Comparison of ENCODE assay signal across 10 cellular contexts in genomic region chr12:104673294-104674062, GRCh38.
DNase-seq lines count a peak whose midpoint lies in the region; ATAC-seq and TF ChIP-seq lines count a peak whose summit lies in the region.
"Had no signal": no experiment of that assay in that cellular context is flagged by ENCODE, and none has a peak within 500 bp of the region (broad histone marks: within the 10 kb centered on the region; RNA-seq: fewer than 3 reads in every experiment).

No MANE protein-coding gene starts in this region.

- no peaks in the 10 kb centered on the region for H3K9me2 ChIP-seq in Karpas-422 (replicated peaks; ENCODE audit: insufficient read depth, low read length)

- intact Hi-C loops in heart left ventricle (cut with DNase I): loop anchor here in 4 of 10 donors (5.0 to 10.0 kb wide), 5 partner anchors 181 to 291 kb away; partner anchors contain the start of gene CHST11 (in 3 of the 4)
- intact Hi-C loops in Right ventricle myocardium inferior (cut with DNase I): loop anchor here (2.0 to 10.0 kb wide), 2 partner anchors 75 to 289 kb away; no protein-coding TSS in a partner anchor
- intact Hi-C loops in mammary epithelial cell (cut with micrococcal nuclease): loop anchor here (5.0 kb wide), 1 partner anchor 471 kb away; no protein-coding TSS in a partner anchor
- intact Hi-C loops in uterus (cut with DNase I; ENCODE audit: low total_unique reads): no loop called here

- H4K20me1 ChIP-seq in mammary epithelial cell (ENCODE audit: insufficient read depth, low read length) (no peaks in the 10 kb centered on the region), Karpas-422 (ENCODE audit: insufficient read depth, low read depth, low read length) (no peaks in the 10 kb centered on the region)

- DNase-seq in heart left ventricle (no peak), Right ventricle myocardium inferior (ENCODE audit: missing footprints) (no peak), mammary epithelial cell (no peak), uterus (no peak), Karpas-422 (no peak), NCI-H1105 (lab: John Stamatoyannopoulos, UW) (no peak), activated gamma-delta T cell (lab: John Stamatoyannopoulos, UW) (no peak)
- DNase-seq: NCI-H510A treated with DMSO at 0.1 percent for 48 hours, T-cell had no signal

- H3K4me3 ChIP-seq in heart left ventricle (no peak overlapping the region), mammary epithelial cell (replicated peaks in 1 of 3; ENCODE audit: insufficient read depth in 1 of 3, low read depth in 2 of 3, low read length in 3 of 3) (no peak overlapping the region), muscle layer of colon (ENCODE audit: low read depth in 1 of 2, low read length in 2 of 2) (no peak overlapping the region), uterus (no peak overlapping the region), Karpas-422 (ENCODE audit: low read length) (no peak overlapping the region)

- TF ChIP-seq CTCF in heart left ventricle (IDR thresholded peaks at IDR 0.05): no peak
- TF ChIP-seq CTCF in mammary epithelial cell (conservative IDR thresholded peaks at IDR 0.05 in 1 of 2, IDR thresholded peaks at IDR 0.05 in 1 of 2; ENCODE audit: extremely low read depth in 1 of 2, insufficient read depth in 1 of 2, low read depth in 1 of 2, low read length in 2 of 2): no peak
- no peak for TF ChIP-seq CTCF in uterus (IDR thresholded peaks at IDR 0.05)

- no TSS peak for BruUV-seq in mammary epithelial cell (replicated peaks; lab: Mats Ljungman, UMichigan)

- H3K4me1 ChIP-seq in heart left ventricle (peaks cover 3 to 68% (median 47%) of the 10 kb centered on the region in 12 donors), mammary epithelial cell (ENCODE audit: insufficient read depth, low read length) (peaks cover 65% of the 10 kb centered on the region), muscle layer of colon (ENCODE audit: insufficient read depth, low read length) (peaks cover 60% of the 10 kb centered on the region), uterus (peaks cover 16 to 27% of the 10 kb centered on the region in 2 donors), Karpas-422 (ENCODE audit: low read length) (no peaks in the 10 kb centered on the region; the same call in 1 of the 2 replicates)

- in situ Hi-C loops in mammary epithelial cell (cut with MboI; ENCODE audit: low sequenced_read_pairs in 2 of 2): no loop called here

- no peaks in the 10 kb centered on the region for H3K27me3 ChIP-seq in heart left ventricle
- H3K27me3 ChIP-seq in mammary epithelial cell (ENCODE audit: insufficient read depth, low read length): no peaks in the 10 kb centered on the region
- H3K27me3 ChIP-seq in muscle layer of colon (ENCODE audit: control insufficient read depth in 1 of 2, insufficient read depth in 2 of 2, low read length in 2 of 2): no peaks in the 10 kb centered on the region
- H3K27me3 ChIP-seq in uterus: no peaks in the 10 kb centered on the region
- H3K27me3 ChIP-seq in Karpas-422 (ENCODE audit: low read length): no peaks in the 10 kb centered on the region

- peak overlapping the region in 9 of 12 donors; percentile 45 to 89 (median 71) for H3K27ac ChIP-seq in heart left ventricle
- peak overlapping the region; percentile 55 for H3K27ac ChIP-seq in mammary epithelial cell (ENCODE audit: insufficient read depth, low read depth, low read length)
- H3K27ac ChIP-seq in muscle layer of colon (ENCODE audit: low read depth, low read length): peak overlapping the region; percentile 43
- H3K27ac ChIP-seq in uterus: peak overlapping the region; percentile 55 to 64
- H3K27ac ChIP-seq in Karpas-422 (ENCODE audit: low read length): no peak overlapping the region

- no peak for ATAC-seq in heart left ventricle
- ATAC-seq in Right ventricle myocardium inferior: no peak
- ATAC-seq: T-cell had no signal

- TF ChIP-seq POLR2A in heart left ventricle (IDR thresholded peaks at IDR 0.05): no peak
- TF ChIP-seq POLR2A in uterus (IDR thresholded peaks at IDR 0.05): no peak

- H3K79me2 ChIP-seq in mammary epithelial cell (ENCODE audit: insufficient read depth, low read length) (peaks cover 16% of the 10 kb centered on the region), Karpas-422 (ENCODE audit: low read length) (no peaks in the 10 kb centered on the region)

- H3K9me3 ChIP-seq in heart left ventricle (no peaks in the 10 kb centered on the region), mammary epithelial cell (replicated peaks; ENCODE audit: insufficient read depth, low read length) (no peaks in the 10 kb centered on the region), muscle layer of colon (ENCODE audit: low read length) (no peaks in the 10 kb centered on the region), uterus (no peaks in the 10 kb centered on the region), Karpas-422 (ENCODE audit: low read length) (no peaks in the 10 kb centered on the region)

- CTCF ChIA-PET in mammary epithelial cell (lab: Charles Lee; ENCODE audit: low non-redundant PET): no interaction called here

- H3K9ac ChIP-seq in mammary epithelial cell (ENCODE audit: insufficient read depth, low read length) (no peak overlapping the region), muscle layer of colon (ENCODE audit: low read length) (no peak overlapping the region), Karpas-422 (ENCODE audit: low read length) (no peak overlapping the region)

- H2AFZ ChIP-seq in mammary epithelial cell (ENCODE audit: low read depth, low read length) (no peak overlapping the region), Karpas-422 (ENCODE audit: low read length) (no peak overlapping the region)

- H3K36me3 ChIP-seq in heart left ventricle (no peaks in the 10 kb centered on the region), mammary epithelial cell (ENCODE audit: insufficient read depth, low read length) (no peaks in the 10 kb centered on the region), muscle layer of colon (ENCODE audit: insufficient read depth, low read length) (no peaks in the 10 kb centered on the region), uterus (no peaks in the 10 kb centered on the region), Karpas-422 (ENCODE audit: insufficient read depth, low read length) (no peaks in the 10 kb centered on the region)

- dilution Hi-C loops in mammary epithelial cell (cut with HindIII; ENCODE audit: low sequenced_read_pairs): no loop called here

- H3K4me2 ChIP-seq in mammary epithelial cell (ENCODE audit: insufficient read depth, low read depth, low read length) (no peak overlapping the region), Karpas-422 (ENCODE audit: low read depth, low read length, poor library complexity, severe bottlenecking) (no peak overlapping the region)

- 50 to 52% (median 52%) methylated on average over 12 of the region's 12 CpGs for WGBS in heart left ventricle, 4 donors
- 98% methylated on average over 12 of the region's 12 CpGs for WGBS in mammary epithelial cell (ENCODE audit: low coverage, missing lambda C conversion rate)
